ENCODE assay signal across 1 cellular context in the genomic region with DNA sequence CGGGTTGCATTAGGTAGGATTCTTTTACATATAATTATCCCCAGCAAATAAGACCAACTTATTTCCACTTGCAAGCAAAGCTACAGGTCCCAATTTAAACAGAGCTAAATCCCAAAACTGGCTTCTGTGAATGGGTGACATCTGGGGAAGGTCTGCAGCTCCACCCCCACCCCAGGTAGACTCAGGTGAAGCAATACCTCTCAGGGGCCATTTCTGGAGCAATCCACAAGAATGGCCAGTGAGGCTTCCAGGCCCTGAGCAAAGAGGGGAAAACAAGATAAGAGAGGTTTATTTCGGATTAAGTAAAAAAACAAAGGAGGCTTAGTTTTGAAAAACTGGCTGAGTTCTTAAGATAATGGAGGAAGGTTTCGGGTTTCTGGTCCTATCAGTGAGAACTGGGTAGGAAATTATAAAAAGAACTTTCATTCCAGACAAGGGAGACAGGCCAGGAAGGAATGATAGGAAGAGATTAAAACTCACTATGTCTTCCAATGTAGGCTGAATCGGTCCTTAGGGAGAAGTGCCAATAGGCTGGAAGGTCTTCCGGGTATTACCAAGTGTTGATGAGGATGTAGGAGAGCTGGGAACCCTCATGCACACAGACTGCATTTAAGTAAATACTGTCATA.
TF ChIP-seq lines count a peak whose summit lies in the region.

No MANE protein-coding gene starts in this region.

TF ChIP-seq in endothelial cell of umbilical vein, 7 proteins besides CTCF, POLR2A, EP300 and RAD21:
- no peak for TF ChIP-seq FOS (IDR thresholded peaks at IDR 0.05; ENCODE audit: borderline replicate concordance, insufficient read depth, low read length)
- TF ChIP-seq GATA2 (IDR thresholded peaks at IDR 0.05; ENCODE audit: insufficient read depth, insufficient read length, low read depth, low read length), result no peak
- no peak for TF ChIP-seq EZH2 (IDR thresholded peaks at IDR 0.05; ENCODE audit: borderline replicate concordance, low read depth, low read length, severe bottlenecking)
- TF ChIP-seq, protein P1, sequence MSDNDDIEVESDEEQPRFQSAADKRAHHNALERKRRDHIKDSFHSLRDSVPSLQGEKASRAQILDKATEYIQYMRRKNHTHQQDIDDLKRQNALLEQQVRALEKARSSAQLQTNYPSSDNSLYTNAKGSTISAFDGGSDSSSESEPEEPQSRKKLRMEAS (IDR thresholded peaks at IDR 0.05; ENCODE audit: insufficient read depth, insufficient read length), result no peak
- no peak for TF ChIP-seq JUN (IDR thresholded peaks at IDR 0.05; ENCODE audit: borderline replicate concordance, insufficient read depth, insufficient read length, low read depth)
- TF ChIP-seq POLR2AphosphoS5 (IDR thresholded peaks at IDR 0.05; ENCODE audit: insufficient read depth, low read depth, low read length), result no peak
- TF ChIP-seq MYC (IDR thresholded peaks at IDR 0.05; ENCODE audit: low read depth, low read length), result no peak
